Comparison of ENCODE assay signal across 19 cellular contexts in genomic region chr6:129921169-129921817, GRCh38.
A peak's percentile ranks its signal among the peaks of the same experiment; 100 is the strongest.
DNase-seq lines count a peak whose midpoint lies in the region; ATAC-seq, FAIRE-seq and TF ChIP-seq lines count a peak whose summit lies in the region.
"Had no signal": no experiment of that assay in that cellular context is flagged by ENCODE, and none has a peak within 500 bp of the region (broad histone marks: within the 10 kb centered on the region; RNA-seq: fewer than 3 reads in every experiment).

No MANE protein-coding gene starts in this region.

- H3K9ac ChIP-seq in colonic mucosa (ENCODE audit: low read depth in 2 of 2, low read length in 2 of 2) (no peak overlapping the region), smooth muscle cell (ENCODE audit: low read depth) (no peak overlapping the region)

- H3K27me3 ChIP-seq in GM23338 (ENCODE audit: insufficient read depth) (no peaks in the 10 kb centered on the region), PC-9 (ENCODE audit: insufficient read depth, low read depth) (no peaks in the 10 kb centered on the region), colonic mucosa (no peaks in the 10 kb centered on the region), smooth muscle cell (ENCODE audit: low read depth) (no peaks in the 10 kb centered on the region)

- no peaks in the 10 kb centered on the region for H3K36me3 Mint-ChIP-seq in GM23338 (ENCODE audit: low read depth)
- H3K36me3 Mint-ChIP-seq in T-cell: no peaks in the 10 kb centered on the region
- H3K36me3 Mint-ChIP-seq: CD4-positive, CD25-positive, alpha-beta regulatory T cell had no signal

- no peaks in the 10 kb centered on the region for H3F3A ChIP-seq in GM23338 (replicated peaks; ENCODE audit: low read depth)
- H3F3A ChIP-seq in PC-9 (ENCODE audit: insufficient read depth, low read depth): peaks cover 7% of the 10 kb centered on the region; the same call in 1 of the 2 replicates
- H3F3A ChIP-seq in smooth muscle cell (ENCODE audit: low read depth): no peaks in the 10 kb centered on the region

- WGBS in smooth muscle cell (ENCODE audit: low lambda C conversion rate): 61% methylated on average over 3 of the region's 3 CpGs

- H3K9me2 ChIP-seq in GM23338 (ENCODE audit: insufficient read depth) (0 out of 2 replicates have a peak, but pooled peaks cover 5% of the 10 kb centered on the region), PC-9 (ENCODE audit: insufficient read depth) (no peaks in the 10 kb centered on the region; the same call in 1 of the 2 replicates)

- H3K9me3 ChIP-seq in PC-9 (ENCODE audit: insufficient read depth, low read depth) (no peaks in the 10 kb centered on the region), colonic mucosa (no peaks in the 10 kb centered on the region), smooth muscle cell (replicated peaks; ENCODE audit: low read depth) (no peaks in the 10 kb centered on the region)

- H3K27ac Mint-ChIP-seq in GM23338: no peak overlapping the region
- H3K27ac Mint-ChIP-seq in T-cell: no peak overlapping the region
- H3K27ac Mint-ChIP-seq: CD4-positive, CD25-positive, alpha-beta regulatory T cell had no signal

- H3K4me3 Mint-ChIP-seq in GM23338 (no peak overlapping the region), T-cell (no peak overlapping the region)
- H3K4me3 Mint-ChIP-seq: CD4-positive, CD25-positive, alpha-beta regulatory T cell had no signal

- POLR2A ChIA-PET in PC-9 (lab: Charles Lee; ENCODE audit: unreplicated experiment) (no interaction called here), T-cell (lab: Charles Lee) (no interaction called here)

- H3K27ac ChIP-seq in GM23338 (ENCODE audit: low read depth): no peak overlapping the region
- no peak overlapping the region for H3K27ac ChIP-seq in PC-9
- peak overlapping the region; percentile 0 for H3K27ac ChIP-seq in colonic mucosa
- no peak overlapping the region for H3K27ac ChIP-seq in smooth muscle cell (ENCODE audit: low read depth)

- intact Hi-C loops in PC-9 (cut with micrococcal nuclease; ENCODE audit: unreplicated experiment) (no loop called here), colonic mucosa (cut with DNase I) (no loop called here)

- H4K20me1 ChIP-seq in GM23338 (replicated peaks; ENCODE audit: insufficient read depth) (no peaks in the 10 kb centered on the region), PC-9 (ENCODE audit: insufficient read depth) (no peaks in the 10 kb centered on the region), smooth muscle cell (ENCODE audit: low read depth) (no peaks in the 10 kb centered on the region)

- H3K27me3 Mint-ChIP-seq in GM23338 (ENCODE audit: insufficient read depth, low read depth, poor library complexity): no peaks in the 10 kb centered on the region
- H3K27me3 Mint-ChIP-seq in T-cell: peaks cover 0 to 3% of the 10 kb centered on the region in 2 donors
- H3K27me3 Mint-ChIP-seq: CD4-positive, CD25-positive, alpha-beta regulatory T cell had no signal

- TF ChIP-seq CTCF in GM23338 (conservative IDR thresholded peaks at IDR 0.05; ENCODE audit: low read depth in 2 of 2) (no peak), PC-9 (conservative IDR thresholded peaks at IDR 0.05) (no peak), colonic mucosa (IDR thresholded peaks at IDR 0.05) (no peak), smooth muscle cell (IDR thresholded peaks at IDR 0.05; ENCODE audit: borderline replicate concordance, insufficient read depth, poor library complexity, severe bottlenecking) (no peak)

- H3K36me3 ChIP-seq in GM23338 (ENCODE audit: insufficient read depth) (no peaks in the 10 kb centered on the region), PC-9 (ENCODE audit: low read depth) (no peaks in the 10 kb centered on the region), colonic mucosa (no peaks in the 10 kb centered on the region), smooth muscle cell (ENCODE audit: low read depth) (no peaks in the 10 kb centered on the region)

- BruUV-seq in PC-9 (replicated peaks; lab: Mats Ljungman, UMichigan): no TSS peak

- H3K79me2 ChIP-seq in GM23338 (replicated peaks; ENCODE audit: insufficient read depth) (no peaks in the 10 kb centered on the region), PC-9 (ENCODE audit: low read depth) (no peaks in the 10 kb centered on the region), smooth muscle cell (ENCODE audit: low read depth) (no peaks in the 10 kb centered on the region)

- DNase-seq in GM23338 (ENCODE audit: low spot score) (no peak), PC-9 (no peak), colonic mucosa (no peak), smooth muscle cell (lab: John Stamatoyannopoulos, UW; ENCODE audit: unreplicated experiment) (no peak), GM19239 (ENCODE audit: insufficient read length, low spot score) (no peak), UCSD-AML1 (lab: John Stamatoyannopoulos, UW; ENCODE audit: unreplicated experiment) (no peak), T-cell (no peak)
- DNase-seq: Calu3; CD4-positive, CD25-positive, alpha-beta regulatory T cell; DMS53; KBM-7; NCI-H1436 treated with DMSO at 0.1 percent for 48 hours; NCI-H2029 treated with DMSO at 0.1 percent for 48 hours; NCI-H2171 treated with DMSO at 0.1 percent for 48 hours; NCI-H446 treated with DMSO at 0.1 percent for 48 hours; NCI-H748 treated with DMSO at 0.1 percent for 48 hours; Right ventricle myocardium superior had no signal

- H3K4me1 ChIP-seq in GM23338 (ENCODE audit: insufficient read depth): no peaks in the 10 kb centered on the region
- 0 out of 2 replicates have a peak, but pooled peaks cover 13% of the 10 kb centered on the region for H3K4me1 ChIP-seq in PC-9 (replicated peaks; ENCODE audit: insufficient read depth)
- H3K4me1 ChIP-seq in colonic mucosa: no peaks in the 10 kb centered on the region
- H3K4me1 ChIP-seq in smooth muscle cell (ENCODE audit: low read depth): no peaks in the 10 kb centered on the region

- H2AFZ ChIP-seq in GM23338 (peak overlapping the region; percentile 60), PC-9 (peak overlapping the region; percentile 66; the same call in 1 of the 2 replicates), smooth muscle cell (ENCODE audit: low read depth) (peak overlapping the region; percentile 41)

- no peaks in the 10 kb centered on the region; the same call in 2 of the 3 replicates for H3K4me1 Mint-ChIP-seq in GM23338
- no peaks in the 10 kb centered on the region for H3K4me1 Mint-ChIP-seq in T-cell
- H3K4me1 Mint-ChIP-seq: CD4-positive, CD25-positive, alpha-beta regulatory T cell had no signal

- ATAC-seq in GM23338 (no peak), T-cell (replicated peaks in 1 of 4) (no peak)
- ATAC-seq: HCT116 had no signal

- FAIRE-seq in GM19239 (lab: Jason Lieb, UNC): no peak
- FAIRE-seq: RCC 7860 had no signal

- no peaks in the 10 kb centered on the region for H3K9me3 Mint-ChIP-seq in GM23338
- H3K9me3 Mint-ChIP-seq in T-cell: no peaks in the 10 kb centered on the region
- H3K9me3 Mint-ChIP-seq: CD4-positive, CD25-positive, alpha-beta regulatory T cell had no signal

- H3K4me2 ChIP-seq in GM23338: no peak overlapping the region
- H3K4me2 ChIP-seq in PC-9: no peak overlapping the region
- H3K4me2 ChIP-seq in smooth muscle cell: no peak overlapping the region

- no peak overlapping the region for H3K4me3 ChIP-seq in GM23338
- H3K4me3 ChIP-seq in PC-9: no peak overlapping the region
- H3K4me3 ChIP-seq in colonic mucosa: no peak overlapping the region
- no peak overlapping the region for H3K4me3 ChIP-seq in smooth muscle cell

- CTCF ChIA-PET in PC-9 (lab: Charles Lee) (no interaction called here), T-cell (lab: Charles Lee) (no interaction called here)

TF ChIP-seq in GM23338, 12 proteins besides CTCF, POLR2A, EP300 and RAD21 (continues in another document):
- no peak for TF ChIP-seq STAT1 (IDR thresholded peaks at IDR 0.05; ENCODE audit: unreplicated experiment)
- no peak for TF ChIP-seq EZH2phosphoT487 (IDR thresholded peaks at IDR 0.05; ENCODE audit: unreplicated experiment)
- TF ChIP-seq, protein P1, sequence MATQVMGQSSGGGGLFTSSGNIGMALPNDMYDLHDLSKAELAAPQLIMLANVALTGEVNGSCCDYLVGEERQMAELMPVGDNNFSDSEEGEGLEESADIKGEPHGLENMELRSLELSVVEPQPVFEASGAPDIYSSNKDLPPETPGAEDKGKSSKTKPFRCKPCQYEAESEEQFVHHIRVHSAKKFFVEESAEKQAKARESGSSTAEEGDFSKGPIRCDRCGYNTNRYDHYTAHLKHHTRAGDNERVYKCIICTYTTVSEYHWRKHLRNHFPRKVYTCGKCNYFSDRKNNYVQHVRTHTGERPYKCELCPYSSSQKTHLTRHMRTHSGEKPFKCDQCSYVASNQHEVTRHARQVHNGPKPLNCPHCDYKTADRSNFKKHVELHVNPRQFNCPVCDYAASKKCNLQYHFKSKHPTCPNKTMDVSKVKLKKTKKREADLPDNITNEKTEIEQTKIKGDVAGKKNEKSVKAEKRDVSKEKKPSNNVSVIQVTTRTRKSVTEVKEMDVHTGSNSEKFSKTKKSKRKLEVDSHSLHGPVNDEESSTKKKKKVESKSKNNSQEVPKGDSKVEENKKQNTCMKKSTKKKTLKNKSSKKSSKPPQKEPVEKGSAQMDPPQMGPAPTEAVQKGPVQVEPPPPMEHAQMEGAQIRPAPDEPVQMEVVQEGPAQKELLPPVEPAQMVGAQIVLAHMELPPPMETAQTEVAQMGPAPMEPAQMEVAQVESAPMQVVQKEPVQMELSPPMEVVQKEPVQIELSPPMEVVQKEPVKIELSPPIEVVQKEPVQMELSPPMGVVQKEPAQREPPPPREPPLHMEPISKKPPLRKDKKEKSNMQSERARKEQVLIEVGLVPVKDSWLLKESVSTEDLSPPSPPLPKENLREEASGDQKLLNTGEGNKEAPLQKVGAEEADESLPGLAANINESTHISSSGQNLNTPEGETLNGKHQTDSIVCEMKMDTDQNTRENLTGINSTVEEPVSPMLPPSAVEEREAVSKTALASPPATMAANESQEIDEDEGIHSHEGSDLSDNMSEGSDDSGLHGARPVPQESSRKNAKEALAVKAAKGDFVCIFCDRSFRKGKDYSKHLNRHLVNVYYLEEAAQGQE (IDR thresholded peaks at IDR 0.05; ENCODE audit: unreplicated experiment): no peak
- no peak for TF ChIP-seq JUNB (IDR thresholded peaks at IDR 0.05; ENCODE audit: unreplicated experiment)
- no peak for TF ChIP-seq CREB1 (CRISPR knock-in tag; IDR thresholded peaks at IDR 0.05; ENCODE audit: low read depth)
- no peak for TF ChIP-seq ZNF114 (CRISPR knock-in tag; IDR thresholded peaks at IDR 0.05)
- TF ChIP-seq NANOG (IDR thresholded peaks at IDR 0.05; ENCODE audit: borderline replicate concordance): no peak
- no peak for TF ChIP-seq POLR2AphosphoS5 (IDR thresholded peaks at IDR 0.05; ENCODE audit: low read depth)
- no peak for TF ChIP-seq EZH2 (IDR thresholded peaks at IDR 0.05; ENCODE audit: low read depth, unreplicated experiment)
- TF ChIP-seq ZNF331 (CRISPR knock-in tag; IDR thresholded peaks at IDR 0.05; ENCODE audit: low read depth): no peak
